In the genomic region with DNA sequence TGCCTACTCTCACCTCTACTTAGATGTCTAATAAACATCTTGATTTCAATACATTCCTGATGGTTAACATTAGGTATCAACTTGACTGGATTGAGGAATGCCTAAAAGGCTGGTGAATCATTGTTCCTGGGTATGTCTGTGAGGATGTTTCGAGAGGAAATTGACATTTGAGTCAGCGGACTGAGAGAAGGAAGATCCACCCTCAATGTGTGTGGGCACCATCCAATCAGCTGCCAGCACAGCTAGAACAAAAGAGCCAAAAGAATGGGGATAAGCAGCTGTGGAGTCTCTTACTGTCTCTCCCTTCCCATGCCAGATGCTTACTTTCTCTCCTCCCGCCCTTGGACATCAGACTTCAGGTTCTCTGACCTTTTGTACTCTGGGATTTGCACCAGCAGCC, we compare ENCODE assay signal across 25 cellular contexts.
"Had no signal": no experiment of that assay in that cellular context is flagged by ENCODE, and none has a peak within 500 bp of the region (broad histone marks: within the 10 kb centered on the region; RNA-seq: fewer than 3 reads in every experiment).

No MANE protein-coding gene starts in this region.

- H3K4me1 Mint-ChIP-seq: activated B cell treated with CpG ODN at 0.5 μM for 24 hours; activated CD4-positive, alpha-beta T cell treated with anti-CD3 and anti-CD28 coated beads, Interleukin-2, amount 10 ng/mL, durations not matched to agents 7 days and 5 days; activated naive CD8-positive, alpha-beta T cell treated with anti-CD3 and anti-CD28 coated beads, Interleukin-2, amount 50 U/mL, for 24 hours; central memory CD8-positive, alpha-beta T cell had no signal

- H3K36me3 Mint-ChIP-seq: activated CD4-positive, alpha-beta memory T cell treated with anti-CD3 and anti-CD28 coated beads for 36 hours; activated naive CD4-positive, alpha-beta T cell treated with anti-CD3 and anti-CD28 coated beads, Interleukin-2, amount 50 U/mL, for 72 hours had no signal

- H3K36me3 ChIP-seq: ascending aorta had no signal

- H3K27ac ChIP-seq: ascending aorta, body of pancreas, SK-N-MC had no signal

- H3K4me3 Mint-ChIP-seq: activated B cell treated with CpG ODN at 0.5 μM for 24 hours; activated CD4-positive, alpha-beta memory T cell treated with anti-CD3 and anti-CD28 coated beads for 36 hours; activated CD4-positive, alpha-beta T cell treated with anti-CD3 and anti-CD28 coated beads, Interleukin-2, amount 10 ng/mL, durations not matched to agents 7 days and 5 days; activated naive CD8-positive, alpha-beta T cell treated with anti-CD3 and anti-CD28 coated beads, Interleukin-2, amount 50 U/mL, for 24 hours; activated T-cell treated with anti-CD3 and anti-CD28 coated beads, Interleukin-2, amount 50 U/mL, for 4 hours; central memory CD8-positive, alpha-beta T cell; T-helper 2 cell treated with Interferon-gamma antibody and Interleukin-4, amounts not matched to agents 5 μg/mL and 100 μg/mL, for 36 hours had no signal

- H3K9me3 ChIP-seq: ascending aorta, body of pancreas had no signal

- H3K4me3 ChIP-seq: ascending aorta, body of pancreas, SK-N-MC had no signal

- H3K27me3 Mint-ChIP-seq: activated B cell treated with CpG ODN at 0.5 μM for 24 hours; activated CD4-positive, alpha-beta memory T cell treated with anti-CD3 and anti-CD28 coated beads for 36 hours; activated CD4-positive, alpha-beta T cell treated with anti-CD3 and anti-CD28 coated beads, Interleukin-2, amount 10 ng/mL, durations not matched to agents 7 days and 5 days; activated naive CD8-positive, alpha-beta T cell treated with anti-CD3 and anti-CD28 coated beads, Interleukin-2, amount 50 U/mL, for 24 hours; central memory CD8-positive, alpha-beta T cell had no signal

- H3K27ac Mint-ChIP-seq: activated B cell treated with CpG ODN at 0.5 μM for 24 hours; activated CD4-positive, alpha-beta memory T cell treated with anti-CD3 and anti-CD28 coated beads for 36 hours; activated CD4-positive, alpha-beta T cell treated with anti-CD3 and anti-CD28 coated beads, Interleukin-2, amount 10 ng/mL, durations not matched to agents 7 days and 5 days; activated naive CD4-positive, alpha-beta T cell treated with anti-CD3 and anti-CD28 coated beads, Interleukin-2, amount 50 U/mL, for 72 hours; activated naive CD8-positive, alpha-beta T cell treated with anti-CD3 and anti-CD28 coated beads, Interleukin-2, amount 50 U/mL, for 24 hours; T-helper 2 cell treated with Interferon-gamma antibody and Interleukin-4, amounts not matched to agents 5 μg/mL and 100 μg/mL, for 36 hours had no signal

- H3K9me3 Mint-ChIP-seq: activated CD4-positive, alpha-beta memory T cell treated with anti-CD3 and anti-CD28 coated beads for 36 hours; activated CD4-positive, alpha-beta T cell treated with anti-CD3 and anti-CD28 coated beads, Interleukin-2, amount 10 ng/mL, durations not matched to agents 7 days and 5 days; activated naive CD8-positive, alpha-beta T cell treated with anti-CD3 and anti-CD28 coated beads, Interleukin-2, amount 50 U/mL, for 24 hours; activated T-cell treated with anti-CD3 and anti-CD28 coated beads, Interleukin-2, amount 50 U/mL, for 4 hours; T-helper 2 cell treated with Interferon-gamma antibody and Interleukin-4, amounts not matched to agents 5 μg/mL and 100 μg/mL, for 36 hours had no signal

- H3K27me3 ChIP-seq: ascending aorta, body of pancreas had no signal

- H3K4me1 ChIP-seq: ascending aorta, body of pancreas had no signal

- ATAC-seq: activated naive CD4-positive, alpha-beta T cell treated with anti-CD3 and anti-CD28 coated beads, Interleukin-2, amount 50 U/mL, for 72 hours; activated naive CD8-positive, alpha-beta T cell treated with anti-CD3 and anti-CD28 coated beads, Interleukin-2, amount 50 U/mL, for 24 hours; activated T-cell treated with anti-CD3 and anti-CD28 coated beads, Interleukin-2, amount 50 U/mL, for 4 hours; body of pancreas; Right ventricle myocardium inferior had no signal

- DNase-seq: activated B cell treated with CpG ODN at 0.5 μM for 24 hours; activated CD4-positive, alpha-beta memory T cell treated with anti-CD3 and anti-CD28 coated beads for 36 hours; activated CD4-positive, alpha-beta T cell treated with anti-CD3 and anti-CD28 coated beads, Interleukin-2, amount 10 ng/mL, durations not matched to agents 7 days and 5 days; activated CD8-positive, alpha-beta memory T cell treated with anti-CD3 and anti-CD28 coated beads for 24 hours; activated effector memory CD4-positive, alpha-beta T cell treated with anti-CD3 and anti-CD28 coated beads, Interleukin-2, amount 50 U/mL, for 16 hours; activated naive CD4-positive, alpha-beta T cell treated with Interleukin-2 at 50 U/mL for 16 hours; activated naive CD8-positive, alpha-beta T cell treated with anti-CD3 and anti-CD28 coated beads, Interleukin-2, amount 50 U/mL, for 24 hours; activated T-cell treated with anti-CD3 and anti-CD28 coated beads, Interleukin-2, amount 50 U/mL, for 4 hours; amniotic stem cell; body of pancreas; Karpas-422; NCI-H1048; NCI-H1417; NCI-H2029; NCI-H2107; NCI-H2171 treated with DMSO at 0.1 percent for 48 hours; NCI-H345; NCI-H524; SW 1271 had no signal
